ENCODE assay signal across 17 cellular contexts in genomic region chr7:141312828-141313521, GRCh38.
"Had no signal": no experiment of that assay in that cellular context is flagged by ENCODE, and none has a peak within 500 bp of the region (broad histone marks: within the 10 kb centered on the region; RNA-seq: fewer than 3 reads in every experiment).

No MANE protein-coding gene starts in this region.

- H3K9me3 ChIP-seq: lower lobe of right lung, prostate gland, tibial artery, upper lobe of left lung, uterus had no signal

- H3K36me3 ChIP-seq: lower lobe of right lung, prostate gland, spleen, tibial artery, upper lobe of left lung, uterus had no signal

- DNase-seq: effector memory CD4-positive, alpha-beta T cell; islet precursor cell; lower lobe of right lung; spleen; stimulated activated CD4-positive, alpha-beta T cell treated with anti-CD3 and anti-CD28 coated beads, Interleukin-15, amount 100 ng/mL, for 24 hours; stimulated activated CD4-positive, alpha-beta T cell treated with anti-CD3 and anti-CD28 coated beads, Interleukin-1b, Interleukin-23, amount 100 ng/mL, for 48 hours; stimulated activated CD4-positive, alpha-beta T cell treated with anti-CD3 and anti-CD28 coated beads, Interleukin-4, amount 100 ng/mL, for 24 hours; tibial artery; upper lobe of left lung; uterus had no signal

- H3K27me3 ChIP-seq: spleen, tibial artery, upper lobe of left lung, uterus had no signal

- ATAC-seq: esophagus mucosa; left lobe of liver; lower lobe of right lung; natural killer cell treated with Interleukin-12 subunit alpha and Interleukin-12 subunit beta and Interleukin-15 and Interleukin-18, amount 100 ng/mL, for 72 hours; sciatic nerve; stimulated activated memory B cell treated with anti-CD40 and anti-IgM and Interleukin-4, amounts not matched to agents 10 μg/mL and 1 μg/mL and 100 μg/mL, for 72 hours had no signal

- H3K4me1 ChIP-seq: lower lobe of right lung, prostate gland, spleen, tibial artery, upper lobe of left lung, uterus had no signal

- H3K4me3 ChIP-seq: lower lobe of right lung, prostate gland, spleen, tibial artery, upper lobe of left lung, uterus had no signal

- H3K27ac ChIP-seq: lower lobe of right lung, parathyroid adenoma, prostate gland, spleen, tibial artery, upper lobe of left lung, uterus had no signal
